2 cellular contexts compared by ENCODE assay signal in genomic region chr16:79173101-79173500, GRCh38.
A peak's percentile ranks its signal among the peaks of the same experiment; 100 is the strongest.
TF ChIP-seq lines count a peak whose summit lies in the region.

No MANE protein-coding gene starts in this region.

TF ChIP-seq in H1, 55 proteins besides CTCF, POLR2A, EP300 and RAD21:
- no peak for TF ChIP-seq CHD7 (IDR thresholded peaks at IDR 0.05; ENCODE audit: insufficient replicate concordance, low read length)
- TF ChIP-seq, protein P1, sequence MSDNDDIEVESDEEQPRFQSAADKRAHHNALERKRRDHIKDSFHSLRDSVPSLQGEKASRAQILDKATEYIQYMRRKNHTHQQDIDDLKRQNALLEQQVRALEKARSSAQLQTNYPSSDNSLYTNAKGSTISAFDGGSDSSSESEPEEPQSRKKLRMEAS (IDR thresholded peaks at IDR 0.05) = 0 out of 2 replicates have a peak, but pooled peaks have one; percentile 9
TF ChIP-seq in H1: peak in this region for 1.

TF ChIP-seq in endothelial cell of umbilical vein, 7 proteins besides CTCF, POLR2A, EP300 and RAD21:
- TF ChIP-seq, protein P1 (IDR thresholded peaks at IDR 0.05; ENCODE audit: insufficient read depth, insufficient read length) = peak; percentile 5
- TF ChIP-seq POLR2AphosphoS5 (IDR thresholded peaks at IDR 0.05; ENCODE audit: insufficient read depth, low read depth, low read length) (no peak), EZH2 (IDR thresholded peaks at IDR 0.05; ENCODE audit: borderline replicate concordance, low read depth, low read length, severe bottlenecking) (no peak), JUN (IDR thresholded peaks at IDR 0.05; ENCODE audit: borderline replicate concordance, insufficient read depth, insufficient read length, low read depth) (no peak), FOS (IDR thresholded peaks at IDR 0.05; ENCODE audit: borderline replicate concordance, insufficient read depth, low read length) (no peak), MYC (IDR thresholded peaks at IDR 0.05; ENCODE audit: low read depth, low read length) (no peak)
